Comparison of ENCODE assay signal across 8 cellular contexts in genomic region chr20:59933849-59934585, GRCh38. TPM values are rescaled to one million over a fixed set of nuclear protein-coding genes. Genes with fewer than 3 reads are reported as not detected.
DNase-seq lines count a peak whose midpoint lies in the region; ATAC-seq and TF ChIP-seq lines count a peak whose summit lies in the region.

No MANE protein-coding gene starts in this region.

- H3K27ac Mint-ChIP-seq in endothelial cell (ENCODE audit: unreplicated experiment) = no peak overlapping the region
- no peak overlapping the region for H3K27ac Mint-ChIP-seq in mesothelial cell of epicardium

- ATAC-seq in GM18499 (IDR thresholded peaks at IDR 0.05; ENCODE audit: insufficient read depth, unreplicated experiment) (peak; percentile 49), HG02981 (IDR thresholded peaks at IDR 0.05; ENCODE audit: unreplicated experiment) (peak; percentile 91)

- H3K27me3 Mint-ChIP-seq in endothelial cell (ENCODE audit: unreplicated experiment) (peaks cover 11% of the 10 kb centered on the region), mesothelial cell of epicardium (ENCODE audit: low read depth) (no peaks in the 10 kb centered on the region)

- TF ChIP-seq CTCF in 22Rv1 (IDR thresholded peaks at IDR 0.05) (peak; percentile 93), endothelial cell (IDR thresholded peaks at IDR 0.05; ENCODE audit: unreplicated experiment) (peak; percentile 95), mesothelial cell of epicardium (IDR thresholded peaks at IDR 0.05; ENCODE audit: unreplicated experiment) (peak; percentile 97)

- H3K9me3 Mint-ChIP-seq in endothelial cell (ENCODE audit: unreplicated experiment) (no peaks in the 10 kb centered on the region), mesothelial cell of epicardium (no peaks in the 10 kb centered on the region)

- H3K4me1 Mint-ChIP-seq in endothelial cell (ENCODE audit: unreplicated experiment) = peaks cover 8% of the 10 kb centered on the region
- peaks cover 34% of the 10 kb centered on the region for H3K4me1 Mint-ChIP-seq in mesothelial cell of epicardium

- DNase-seq in NCI-H526 (lab: John Stamatoyannopoulos, UW) (peak; percentile 39 to 91), endothelial cell (ENCODE audit: low spot score) (peak; percentile 85), mesothelial cell of epicardium (ENCODE audit: low spot score in 2 of 2, unreplicated experiment in 2 of 2) (peak; percentile 63 to 90)
- DNase-seq in activated CD8-positive, alpha-beta memory T cell treated with anti-CD3 and anti-CD28 coated beads, Interleukin-2, amount 50 U/mL, for 48 hours = peak; percentile 93
- peak; percentile 68 for DNase-seq in stimulated activated CD8-positive, alpha-beta memory T cell treated with anti-CD3 and anti-CD28 coated beads, Interleukin-15, amount 100 ng/mL, for 24 hours (ENCODE audit: low read depth)

- H3K27ac ChIP-seq in 22Rv1 = no peak overlapping the region

- H3K36me3 Mint-ChIP-seq in endothelial cell (ENCODE audit: low read depth, unreplicated experiment) (no peaks in the 10 kb centered on the region), mesothelial cell of epicardium (no peaks in the 10 kb centered on the region)

- peak overlapping the region; percentile 81 for H3K4me3 Mint-ChIP-seq in endothelial cell (ENCODE audit: unreplicated experiment)
- H3K4me3 Mint-ChIP-seq in mesothelial cell of epicardium = peak overlapping the region; percentile 71

RNA-seq across cellular contexts. Expression of gene SYCP2, which starts 0.6 kb away (rescaled TPM):
- 2.1 TPM for total RNA-seq in endothelial cell (ENCODE audit: unreplicated experiment)
- total RNA-seq in mesothelial cell of epicardium = 1.8 to 2.8 TPM (median 2.3 TPM) in 3 replicates

RNA-seq across cellular contexts. Expression of gene PPP1R3D, which starts 6.1 kb away (rescaled TPM):
- total RNA-seq in endothelial cell (ENCODE audit: unreplicated experiment) (3.5 TPM), mesothelial cell of epicardium (4.5 to 5.1 TPM (median 4.5 TPM) in 3 replicates)

RNA-seq across cellular contexts. Expression of gene FAM217B, which starts 6.2 kb away (rescaled TPM):
- 11.4 TPM for total RNA-seq in endothelial cell (ENCODE audit: unreplicated experiment)
- total RNA-seq in mesothelial cell of epicardium = 22.3 to 27.5 TPM (median 25.7 TPM) in 3 replicates

RNA-seq across cellular contexts. Expression of gene CDH26, which starts 24.2 kb away (rescaled TPM):
- total RNA-seq in endothelial cell (ENCODE audit: unreplicated experiment) (5.4 TPM), mesothelial cell of epicardium (0.49 to 0.88 TPM (median 0.71 TPM) in 3 replicates)
